Comparison of ENCODE assay signal across 8 cellular contexts in the genomic region with DNA sequence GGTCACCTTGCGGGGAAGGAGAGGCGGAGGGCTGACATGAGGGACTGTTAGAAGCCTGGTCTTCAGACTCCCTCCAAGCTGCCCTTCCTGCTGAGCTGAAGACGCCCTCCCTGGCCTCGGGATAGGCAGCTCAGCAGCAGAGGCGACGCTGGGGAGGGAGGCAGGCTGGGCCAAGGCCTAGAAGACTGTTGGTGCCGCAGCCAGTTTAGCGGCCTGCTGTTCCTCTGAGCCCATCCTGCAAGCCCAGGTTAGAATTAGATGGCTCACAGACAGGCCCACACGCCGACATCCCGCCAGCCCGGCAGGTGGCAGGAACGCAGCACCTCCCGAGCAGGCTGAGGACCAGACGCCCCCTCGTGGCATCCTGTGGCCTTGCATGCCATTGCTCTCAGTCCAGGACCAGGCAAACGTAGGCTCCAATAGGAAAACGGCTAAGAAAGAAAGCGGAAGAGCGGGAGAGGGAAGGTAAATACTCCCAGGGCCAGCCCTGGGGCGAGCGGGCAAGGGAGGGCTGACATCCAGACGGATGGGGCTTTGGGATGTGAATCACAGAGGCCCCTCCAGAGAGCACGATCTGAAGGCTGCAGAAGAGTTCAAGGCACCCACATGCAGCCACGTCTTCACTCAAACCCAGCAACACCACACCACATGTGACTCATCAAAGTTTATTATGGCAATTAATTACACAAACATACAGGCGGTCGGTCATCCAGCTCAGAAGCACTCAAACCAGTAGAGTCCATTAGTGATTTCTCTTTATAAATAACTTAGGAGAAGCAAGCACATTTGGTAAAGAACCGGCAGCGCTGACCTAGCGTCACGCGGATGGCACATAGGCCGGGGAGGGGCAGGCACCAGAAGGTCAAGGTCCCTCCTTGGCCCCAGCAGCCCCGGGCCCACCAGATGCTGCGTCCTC. TPM values are rescaled to one million over a fixed set of nuclear protein-coding genes. Genes with fewer than 3 reads are reported as not detected.
DNase-seq lines count a peak whose midpoint lies in the region; ATAC-seq and TF ChIP-seq lines count a peak whose summit lies in the region.

No MANE protein-coding gene starts in this region.

- H3K9me3 ChIP-seq in CD4-positive, alpha-beta memory T cell (ENCODE audit: control insufficient read depth in 1 of 2, low read length in 2 of 2), result no peaks in the 10 kb centered on the region
- H3K9me3 ChIP-seq in neutrophil, result no peaks in the 10 kb centered on the region
- no peaks in the 10 kb centered on the region for H3K9me3 ChIP-seq in testis

- no peak for TF ChIP-seq POLR2A in testis (IDR thresholded peaks at IDR 0.05)

- peaks cover 23 to 43% of the 10 kb centered on the region in 2 donors for H3K36me3 Mint-ChIP-seq in CD4-positive, alpha-beta memory T cell

- CTCF ChIA-PET in CD4-positive, alpha-beta memory T cell (lab: Charles Lee; ENCODE audit: partially characterized antibody), result interaction anchor here (0.8 to 3.1 kb wide), 33 partner anchors 8 to 299 kb away, joined by 3 to 34 read pairs (median 4); a partner anchor contains a TSS

- peak overlapping the region in 7 of 8 donors; percentile 3 to 66 (median 53) for H3K4me3 Mint-ChIP-seq in CD4-positive, alpha-beta memory T cell

- POLR2A ChIA-PET in CD4-positive, alpha-beta memory T cell (lab: Charles Lee; ENCODE audit: partially characterized antibody), result interaction anchor here (0.6 to 6.5 kb wide), 30 partner anchors 8 to 299 kb away, joined by 3 to 117 read pairs (median 7); a partner anchor contains a TSS

- no peaks in the 10 kb centered on the region for H3K27me3 ChIP-seq in CD4-positive, alpha-beta memory T cell (ENCODE audit: insufficient read depth, low read length)
- H3K27me3 ChIP-seq in KMS-11 (ENCODE audit: insufficient read depth, low read depth), result no peaks in the 10 kb centered on the region
- no peaks in the 10 kb centered on the region for H3K27me3 ChIP-seq in neutrophil
- H3K27me3 ChIP-seq in testis, result no peaks in the 10 kb centered on the region

- peaks cover 18% of the 10 kb centered on the region for H3K4me1 ChIP-seq in CD4-positive, alpha-beta memory T cell (ENCODE audit: insufficient read depth, low read length)
- peaks cover 15% of the 10 kb centered on the region for H3K4me1 ChIP-seq in KMS-11 (ENCODE audit: low read depth, poor library complexity, severe bottlenecking)
- peaks cover 5 to 8% of the 10 kb centered on the region in 2 experiments for H3K4me1 ChIP-seq in neutrophil (ENCODE audit: control insufficient read depth in 1 of 2, insufficient read depth in 1 of 2, low read depth in 1 of 2, low read length in 1 of 2)
- peaks cover 22% of the 10 kb centered on the region for H3K4me1 ChIP-seq in testis

- ATAC-seq in GM21515 (IDR thresholded peaks at IDR 0.05; ENCODE audit: unreplicated experiment), result peak; percentile 90

- peak overlapping the region in 1 of 2 donors; percentile 10 for H3K4me3 ChIP-seq in CD4-positive, alpha-beta memory T cell (ENCODE audit: low read length in 2 of 2)
- H3K4me3 ChIP-seq in KMS-11 (IDR thresholded peaks at IDR 0.05; ENCODE audit: insufficient read depth, low read depth, low read length) (no peak overlapping the region), fibroblast of pulmonary artery (replicated peaks; ENCODE audit: low read depth, low read length) (peak overlapping the region; percentile 7), neutrophil (ENCODE audit: low read depth in 1 of 2, low read length in 1 of 2) (no peak overlapping the region), testis (no peak overlapping the region)

- no peaks in the 10 kb centered on the region for H3K79me2 ChIP-seq in KMS-11 (ENCODE audit: insufficient read depth, low read depth)

- H3K9me3 Mint-ChIP-seq in CD4-positive, alpha-beta memory T cell, result no peaks in the 10 kb centered on the region

- H3K4me1 Mint-ChIP-seq in CD4-positive, alpha-beta memory T cell, result peaks cover 11 to 38% (median 16%) of the 10 kb centered on the region in 4 donors

- peaks cover 27% of the 10 kb centered on the region for H3K36me3 ChIP-seq in CD4-positive, alpha-beta memory T cell (ENCODE audit: insufficient read depth, low read length)
- H3K36me3 ChIP-seq in KMS-11 (ENCODE audit: insufficient read depth) (no peaks in the 10 kb centered on the region), neutrophil (peaks cover 83% of the 10 kb centered on the region), testis (ENCODE audit: low read depth, missing control alignments) (no peaks in the 10 kb centered on the region)

- H3K27me3 Mint-ChIP-seq in CD4-positive, alpha-beta memory T cell, result no peaks in the 10 kb centered on the region

- peak overlapping the region; percentile 54; the same call in 1 of the 2 replicates for H3K9ac ChIP-seq in KMS-11

- H3K4me2 ChIP-seq in KMS-11, result peak overlapping the region; percentile 70

- 27 to 47% methylated on average over 22 to 35 of the region's 35 CpGs for WGBS in testis, 2 donors

- TF ChIP-seq CTCF in KMS-11 (conservative IDR thresholded peaks at IDR 0.05; ENCODE audit: low read depth, low read length) (peak; percentile 91), fibroblast of pulmonary artery (IDR thresholded peaks at IDR 0.05; ENCODE audit: low read length, missing control alignments) (peak; percentile 100), neutrophil (IDR thresholded peaks at IDR 0.05) (peak; percentile 99), testis (IDR thresholded peaks at IDR 0.05) (peak; percentile 95 to 99 (median 97))

- DNase-seq in CD4-positive, alpha-beta memory T cell, result peak; percentile 87 to 91 (median 89)
- DNase-seq in activated T-cell treated with anti-CD3 and anti-CD28 coated beads for 48 hours (ENCODE audit: low read depth), result peak; percentile 88
- peak; percentile 88 for DNase-seq in fibroblast of pulmonary artery (ENCODE audit: low read depth)
- DNase-seq in testis, result peak; percentile 92
- no peak for DNase-seq in SIG-M5 treated with dmso at 0.1 percent for 504 hours (lab: John Stamatoyannopoulos, UW; ENCODE audit: unreplicated experiment)

- H3K27ac Mint-ChIP-seq in CD4-positive, alpha-beta memory T cell, result peak overlapping the region; percentile 14 to 87 (median 53)

- peak overlapping the region; percentile 19 for H3K27ac ChIP-seq in CD4-positive, alpha-beta memory T cell (ENCODE audit: low read depth, low read length)
- H3K27ac ChIP-seq in KMS-11 (no peak overlapping the region), neutrophil (peak overlapping the region; percentile 62), testis (peak overlapping the region in 1 of 2 donors; percentile 44)

- intact Hi-C loops in CD4-positive, alpha-beta memory T cell (cut with micrococcal nuclease), result loop anchor here (1.0 to 2.0 kb wide), 9 partner anchors 15 to 299 kb away; a partner anchor contains a TSS
- intact Hi-C loops in testis (cut with DNase I; ENCODE audit: low total_unique reads), result no loop called here

- H4K20me1 ChIP-seq in KMS-11 (ENCODE audit: insufficient read depth), result no peaks in the 10 kb centered on the region

- peak overlapping the region; percentile 64; the same call in 1 of the 2 replicates for H2AFZ ChIP-seq in KMS-11 (ENCODE audit: low read depth)

RNA-seq across cellular contexts. Expression of a gene that starts 27.6 kb away (rescaled TPM):
- 100 to 1,000 TPM; 283 to 289 TPM for total RNA-seq in CD4-positive, alpha-beta memory T cell
- 100 to 1,000 TPM; 170 to 323 TPM for polyA plus RNA-seq in CD4-positive, alpha-beta memory T cell
- 1 to 10 TPM; 1.5 TPM for total RNA-seq in testis
- polyA plus RNA-seq in testis (ENCODE audit: insufficient read depth, low read depth, low replicate concordance), result 2.0 TPM

RNA-seq across cellular contexts. Expression of a gene that starts 31.4 kb away (rescaled TPM):
- total RNA-seq in CD4-positive, alpha-beta memory T cell, result 1 to 10 TPM; 7.3 to 7.9 TPM
- polyA plus RNA-seq in CD4-positive, alpha-beta memory T cell, result under 1 TPM; 0.25 to 0.93 TPM
- total RNA-seq in testis, result 10 to 100 TPM; 29.1 to 31.0 TPM
- polyA plus RNA-seq in testis (ENCODE audit: insufficient read depth, low read depth, low replicate concordance), result 36.9 TPM

Comparison
In these comparisons a context has a peak if more than half of its experiments do, and no peak if none do; other contexts are left out.
1. RNA of a gene that starts 27.6 kb away (total RNA-seq): 283 to 289 TPM in CD4-positive, alpha-beta memory T cell; 1.5 TPM in testis; every median in the first group is over 100 times any median in the second.
2. Peak in every context shown above with its lines, with median percentiles within 50 percentile points of each other: CTCF ChIP-seq.